Comparison of ENCODE assay signal across 24 cellular contexts in the genomic region with DNA sequence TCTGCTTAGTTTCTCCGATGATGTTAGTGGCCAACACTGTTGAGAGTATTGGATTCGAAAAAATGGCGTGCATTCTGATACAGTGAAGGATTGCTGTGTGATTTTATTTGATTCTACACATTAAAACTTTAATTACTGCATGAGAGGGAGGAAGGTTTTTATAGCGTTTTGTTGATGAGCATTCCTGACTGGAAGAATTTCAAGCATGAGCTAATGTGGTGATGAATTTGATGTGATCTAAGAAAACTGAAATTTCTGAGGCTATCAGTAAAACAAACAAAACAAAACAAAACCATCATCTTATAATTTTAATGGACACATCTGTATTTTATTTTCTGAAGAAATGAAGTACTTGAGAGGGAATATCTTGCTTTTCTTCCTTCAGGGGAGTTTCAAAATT. TPM values are rescaled to one million over a fixed set of nuclear protein-coding genes. Genes with fewer than 3 reads are reported as not detected.
DNase-seq lines count a peak whose midpoint lies in the region; ATAC-seq, FAIRE-seq and TF ChIP-seq lines count a peak whose summit lies in the region.
"Had no signal": no experiment of that assay in that cellular context is flagged by ENCODE, and none has a peak within 500 bp of the region (broad histone marks: within the 10 kb centered on the region; RNA-seq: fewer than 3 reads in every experiment).

No MANE protein-coding gene starts in this region.

- peak overlapping the region; percentile 44 for H3K4me3 ChIP-seq in adipocyte (ENCODE audit: low read length)
- no peak overlapping the region for H3K4me3 ChIP-seq in fibroblast of the aortic adventitia (ENCODE audit: low read depth, low read length)
- H3K4me3 ChIP-seq in retinal pigment epithelial cell (ENCODE audit: low read length): peak overlapping the region; percentile 25
- H3K4me3 ChIP-seq in MM.1S (ENCODE audit: low read length): no peak overlapping the region
- H3K4me3 ChIP-seq: testis had no signal

- FAIRE-seq in H54 (lab: Jason Lieb, UNC): no peak

- peaks cover 15% of the 10 kb centered on the region for H3K4me1 ChIP-seq in adipocyte (ENCODE audit: control insufficient read depth, insufficient read depth, low read length)
- peaks cover 14% of the 10 kb centered on the region for H3K4me1 ChIP-seq in MM.1S (ENCODE audit: low read length)
- H3K4me1 ChIP-seq: testis had no signal

- no peak overlapping the region for H3K27ac ChIP-seq in MM.1S (ENCODE audit: low read length)
- H3K27ac ChIP-seq: testis had no signal

- H3K27me3 ChIP-seq in adipocyte (replicated peaks; ENCODE audit: control insufficient read depth, insufficient read depth, low read length) (peaks cover 2% of the 10 kb centered on the region), MM.1S (replicated peaks; ENCODE audit: insufficient read depth, low read length) (no peaks in the 10 kb centered on the region)
- H3K27me3 ChIP-seq: testis had no signal

- no peak overlapping the region for H2AFZ ChIP-seq in MM.1S (ENCODE audit: low read length)

- H3K9me3 ChIP-seq in adipocyte (ENCODE audit: control insufficient read depth, low read length) (no peaks in the 10 kb centered on the region), MM.1S (replicated peaks; ENCODE audit: insufficient read depth, low read length) (no peaks in the 10 kb centered on the region)
- H3K9me3 ChIP-seq: testis had no signal

- DNase-seq in EH (ENCODE audit: low read depth) (peak; percentile 81), adipocyte (ENCODE audit: low read depth) (peak; percentile 14), fibroblast of the aortic adventitia (ENCODE audit: low read depth) (peak; percentile 29), retinal pigment epithelial cell (ENCODE audit: low read depth) (peak; percentile 25), MM.1S (no peak), H54 (ENCODE audit: insufficient read length, low spot score) (no peak)
- DNase-seq: activated CD4-positive, alpha-beta T cell treated with anti-CD3 and anti-CD28 coated beads for 4 hours; activated T-cell treated with anti-CD3 and anti-CD28 coated beads, Interleukin-2, amount 50 U/mL, for 4 hours; CD4-positive, alpha-beta memory T cell; DMS153; effector memory CD4-positive, alpha-beta T cell; GF-D8; head of caudate nucleus; KBM-7; NCI-H187; nephron progenitor cell; T-cell; testis had no signal

- no peaks in the 10 kb centered on the region for H3K79me2 ChIP-seq in MM.1S (ENCODE audit: low read length)

- no peak for ATAC-seq in HG02623 (IDR thresholded peaks at IDR 0.05; ENCODE audit: unreplicated experiment)
- no peak for ATAC-seq in GM21447 (IDR thresholded peaks at IDR 0.05; ENCODE audit: unreplicated experiment)
- ATAC-seq: activated T-cell treated with anti-CD3 and anti-CD28 coated beads, Interleukin-2, amount 50 U/mL, for 4 hours; esophagus mucosa; left lobe of liver; stimulated activated memory B cell treated with anti-CD40 and anti-IgM and Interleukin-4, amounts not matched to agents 10 μg/mL and 1 μg/mL and 100 μg/mL, for 72 hours; T-cell had no signal

- TF ChIP-seq CTCF in fibroblast of the aortic adventitia (IDR thresholded peaks at IDR 0.05; ENCODE audit: insufficient read depth, low read length) (no peak), retinal pigment epithelial cell (conservative IDR thresholded peaks at IDR 0.05; ENCODE audit: low read depth, low read length) (no peak), MM.1S (IDR thresholded peaks at IDR 0.05; ENCODE audit: low read length) (no peak)

- peak overlapping the region; percentile 5 for H3K9ac ChIP-seq in adipocyte (ENCODE audit: low read length)
- H3K9ac ChIP-seq in MM.1S (ENCODE audit: low read length): no peak overlapping the region

- H3K36me3 ChIP-seq in adipocyte (ENCODE audit: control insufficient read depth, insufficient read depth, low read length, severe bottlenecking) (no peaks in the 10 kb centered on the region), MM.1S (replicated peaks; ENCODE audit: insufficient read depth, low read length) (no peaks in the 10 kb centered on the region)

- TF ChIP-seq POLR2A in H54 (IDR thresholded peaks at IDR 0.05; ENCODE audit: low read depth, low read length): no peak

- H3K4me2 ChIP-seq in MM.1S (ENCODE audit: low read depth, low read length): no peak overlapping the region

- peaks cover 4% of the 10 kb centered on the region; the same call in 1 of the 2 replicates for H3F3A ChIP-seq in MM.1S (ENCODE audit: insufficient read depth, low read length)

- no peaks in the 10 kb centered on the region for H3K9me2 ChIP-seq in MM.1S (replicated peaks; ENCODE audit: insufficient read depth, low read length)

- H4K20me1 ChIP-seq in MM.1S (ENCODE audit: insufficient read depth, low read length): no peaks in the 10 kb centered on the region

RNA-seq across cellular contexts. Expression of gene ITGB6, which starts 59.6 kb away (rescaled TPM):
- total RNA-seq in fibroblast of the aortic adventitia (ENCODE audit: low replicate concordance): under 0.01 TPM in 1 of 2 replicates, not detected in the other
- total RNA-seq: activated CD8-positive, alpha-beta memory T cell treated with anti-CD3 and anti-CD28 coated beads for 36 hours; activated T-cell treated with anti-CD3 and anti-CD28 coated beads, Interleukin-2, amount 50 U/mL, for 4 hours; CD4-positive, alpha-beta memory T cell had no signal

Comparison
In these comparisons a context has a peak if more than half of its experiments do, and no peak if none do; other contexts are left out.
1. DNase-seq: peak in EH (single experiment), adipocyte (single experiment), fibroblast of the aortic adventitia (single experiment) and retinal pigment epithelial cell (single experiment); none in MM.1S (single experiment) and H54 (single experiment).
2. H3K4me3 ChIP-seq: peak in adipocyte (single experiment) and retinal pigment epithelial cell (single experiment); none in fibroblast of the aortic adventitia (single experiment) and MM.1S (single experiment).